Comparison of ENCODE assay signal across 15 cellular contexts in genomic region chr12:132493482-132494178, GRCh38. TPM values are rescaled to one million over a fixed set of nuclear protein-coding genes. Genes with fewer than 3 reads are reported as not detected.
DNase-seq lines count a peak whose midpoint lies in the region; ATAC-seq and TF ChIP-seq lines count a peak whose summit lies in the region.
"Had no signal": no experiment of that assay in that cellular context is flagged by ENCODE, and none has a peak within 500 bp of the region (broad histone marks: within the 10 kb centered on the region; RNA-seq: fewer than 3 reads in every experiment).

No MANE protein-coding gene starts in this region.

- no peak overlapping the region for H3K18ac ChIP-seq in neuronal stem cell (ENCODE audit: low read length)

- peak overlapping the region; percentile 65 for H3K23ac ChIP-seq in neuronal stem cell (ENCODE audit: low read depth, low read length, poor library complexity)

- H3K4me3 ChIP-seq in BLaER1 (0 out of 2 replicates have a peak overlapping the region, but pooled peaks have one; percentile 85), coronary artery (peak overlapping the region; percentile 14), neuronal stem cell (ENCODE audit: low read length in 2 of 2) (no peak overlapping the region), MG63 (no peak overlapping the region)

- H2BK12ac ChIP-seq in neuronal stem cell (ENCODE audit: low read length): no peak overlapping the region

- H2BK15ac ChIP-seq in neuronal stem cell (ENCODE audit: low read length): no peak overlapping the region

- H3K27me3 ChIP-seq in BLaER1: no peaks in the 10 kb centered on the region
- peaks cover 0 to 8% (median 7%) of the 10 kb centered on the region in 3 experiments for H3K27me3 ChIP-seq in neuronal stem cell (ENCODE audit: control insufficient read depth in 3 of 3, insufficient read depth in 3 of 3, low read depth in 1 of 3, low read length in 3 of 3)
- no peaks in the 10 kb centered on the region for H3K27me3 ChIP-seq in MG63

- no peak overlapping the region for H3K4ac ChIP-seq in neuronal stem cell (ENCODE audit: low read length)

- H3K79me1 ChIP-seq in neuronal stem cell (ENCODE audit: low read depth, low read length): peaks cover 61% of the 10 kb centered on the region

- H3K14ac ChIP-seq in neuronal stem cell (ENCODE audit: low read length): no peak overlapping the region

- H3K4me1 Mint-ChIP-seq in osteocyte (ENCODE audit: unreplicated experiment): peaks cover 31% of the 10 kb centered on the region

- peaks cover 4% of the 10 kb centered on the region for H3K36me3 Mint-ChIP-seq in osteocyte (ENCODE audit: unreplicated experiment)

- H3K27ac ChIP-seq in BLaER1: peak overlapping the region; percentile 59
- H3K27ac ChIP-seq in coronary artery: no peak overlapping the region
- H3K27ac ChIP-seq in neuronal stem cell (replicated peaks; ENCODE audit: low read length): no peak overlapping the region
- H3K27ac ChIP-seq: KMS-11 had no signal

- H3K27ac Mint-ChIP-seq in osteocyte (ENCODE audit: unreplicated experiment): no peak overlapping the region
- H3K27ac Mint-ChIP-seq: dendritic cell treated with granulocyte-macrophage colony-stimulating factor and Interleukin-4, amounts not matched to agents 40 ng/mL and 50 ng/mL, for 4 days had no signal

- no peak overlapping the region for H2AK5ac ChIP-seq in neuronal stem cell (ENCODE audit: low read depth, low read length)

- peak; percentile 52 for DNase-seq in ELF-1 (ENCODE audit: low read depth, low spot score)
- no peak for DNase-seq in coronary artery (ENCODE audit: low spot score)
- no peak for DNase-seq in neuronal stem cell (ENCODE audit: low spot score)
- no peak for DNase-seq in CD1c-positive myeloid dendritic cell (ENCODE audit: extremely low spot score)
- DNase-seq in osteocyte (ENCODE audit: extremely low spot score, unreplicated experiment): no peak
- DNase-seq in MG63: no peak
- DNase-seq: activated CD4-positive, alpha-beta T cell treated with anti-CD3 and anti-CD28 coated beads for 48 hours; foreskin fibroblast; NCI-H1930; stimulated activated naive CD8-positive, alpha-beta T cell treated with anti-CD3 and anti-CD28 coated beads, Interleukin-15, Interleukin-2, amounts not matched to agents 100 U/mL and 50 U/mL, for 24 hours had no signal

- H4K91ac ChIP-seq in neuronal stem cell (ENCODE audit: low read depth, low read length, poor library complexity): no peak overlapping the region

- H2BK120ac ChIP-seq in neuronal stem cell (ENCODE audit: low read depth, low read length): no peak overlapping the region

- peaks cover 31% of the 10 kb centered on the region; the same call in 1 of the 2 replicates for H3K36me3 ChIP-seq in BLaER1
- H3K36me3 ChIP-seq in neuronal stem cell (replicated peaks in 1 of 2; ENCODE audit: control insufficient read depth in 2 of 2, insufficient read depth in 2 of 2, low read length in 2 of 2): peaks cover 2 to 12% of the 10 kb centered on the region in 2 donors
- H3K36me3 ChIP-seq in MG63: peaks cover 10% of the 10 kb centered on the region

- H3K9me3 ChIP-seq in BLaER1 (no peaks in the 10 kb centered on the region), neuronal stem cell (replicated peaks in 1 of 2; ENCODE audit: control insufficient read depth in 2 of 2, insufficient read depth in 1 of 2, low read depth in 1 of 2, low read length in 2 of 2) (no peaks in the 10 kb centered on the region), MG63 (no peaks in the 10 kb centered on the region)

- H3K9ac ChIP-seq in BLaER1: peak overlapping the region; percentile 92
- H3K9ac ChIP-seq in neuronal stem cell (ENCODE audit: low read depth, low read length, poor library complexity): no peak overlapping the region
- H3K9ac ChIP-seq: KMS-11 had no signal

- H2AFZ ChIP-seq in neuronal stem cell (ENCODE audit: low read length): no peak overlapping the region

- no CpG with 5 or more reads among the region's 18 CpGs for WGBS in neuronal stem cell (ENCODE audit: extremely low coverage in 2 of 2, insufficient read length in 2 of 2, insufficient replicate concordance in 1 of 2), 2 donors

- H3K4me1 ChIP-seq in BLaER1 (peaks cover 85% of the 10 kb centered on the region), neuronal stem cell (ENCODE audit: control insufficient read depth in 2 of 2, insufficient read depth in 1 of 2, low read depth in 1 of 2, low read length in 2 of 2) (peaks cover 10 to 17% of the 10 kb centered on the region in 2 donors)

- H4K8ac ChIP-seq in neuronal stem cell (ENCODE audit: low read depth, low read length): no peak overlapping the region

- ATAC-seq in GM19395 (IDR thresholded peaks at IDR 0.05; ENCODE audit: unreplicated experiment): no peak
- ATAC-seq: SK-N-SH treated with all-trans-retinoic acid at 6 μM for 48 hours; stimulated activated naive CD8-positive, alpha-beta T cell treated with anti-CD3 and anti-CD28 coated beads, Interleukin-15, Interleukin-2, amounts not matched to agents 100 U/mL and 50 U/mL, for 24 hours had no signal

- peak overlapping the region; percentile 98 for H3K4me2 ChIP-seq in BLaER1
- H3K4me2 ChIP-seq in neuronal stem cell (ENCODE audit: insufficient read depth, low read length, poor library complexity, severe bottlenecking): no peak overlapping the region
- H3K4me2 ChIP-seq: KMS-11 had no signal

- no peaks in the 10 kb centered on the region for H3K9me3 Mint-ChIP-seq in osteocyte (ENCODE audit: unreplicated experiment)
- H3K9me3 Mint-ChIP-seq: dendritic cell treated with granulocyte-macrophage colony-stimulating factor and Interleukin-4, amounts not matched to agents 40 ng/mL and 50 ng/mL, for 4 days had no signal

- no peak overlapping the region for H3K4me3 Mint-ChIP-seq in osteocyte (ENCODE audit: unreplicated experiment)

- peaks cover 84% of the 10 kb centered on the region for H4K20me1 ChIP-seq in BLaER1

- H3K27me3 Mint-ChIP-seq in osteocyte (ENCODE audit: unreplicated experiment): no peaks in the 10 kb centered on the region
- H3K27me3 Mint-ChIP-seq: dendritic cell treated with granulocyte-macrophage colony-stimulating factor and Interleukin-4, amounts not matched to agents 40 ng/mL and 50 ng/mL, for 4 days had no signal

- no peak for TF ChIP-seq CTCF in coronary artery (IDR thresholded peaks at IDR 0.05)
- no peak for TF ChIP-seq CTCF in osteocyte (IDR thresholded peaks at IDR 0.05)

- no peak overlapping the region for H2BK5ac ChIP-seq in neuronal stem cell (ENCODE audit: low read length)

RNA-seq across cellular contexts. Expression of gene FBRSL1, which starts 3.7 kb away (rescaled TPM):
- 61.7 TPM for polyA plus RNA-seq in neuronal stem cell (2013, experiment 1 of 2)
- polyA plus RNA-seq in neuronal stem cell (2013, experiment 2 of 2): 70.1 TPM
- 42.1 and 46.2 TPM in 2 replicates for total RNA-seq in osteocyte
- 10.7 and 12.7 TPM in 2 replicates for total RNA-seq in MG63 (2014; rRNA removed; shearing (Covaris generic); ENCODE audit: low replicate concordance)

Comparison
In these comparisons a context has a peak if more than half of its experiments do, and no peak if none do; other contexts are left out.
1. H3K4me3 ChIP-seq: peak in BLaER1 (single experiment) and coronary artery (single experiment); none in neuronal stem cell (0 of 2) and MG63 (single experiment).